ENCODE assay signal across 10 cellular contexts in the genomic region with DNA sequence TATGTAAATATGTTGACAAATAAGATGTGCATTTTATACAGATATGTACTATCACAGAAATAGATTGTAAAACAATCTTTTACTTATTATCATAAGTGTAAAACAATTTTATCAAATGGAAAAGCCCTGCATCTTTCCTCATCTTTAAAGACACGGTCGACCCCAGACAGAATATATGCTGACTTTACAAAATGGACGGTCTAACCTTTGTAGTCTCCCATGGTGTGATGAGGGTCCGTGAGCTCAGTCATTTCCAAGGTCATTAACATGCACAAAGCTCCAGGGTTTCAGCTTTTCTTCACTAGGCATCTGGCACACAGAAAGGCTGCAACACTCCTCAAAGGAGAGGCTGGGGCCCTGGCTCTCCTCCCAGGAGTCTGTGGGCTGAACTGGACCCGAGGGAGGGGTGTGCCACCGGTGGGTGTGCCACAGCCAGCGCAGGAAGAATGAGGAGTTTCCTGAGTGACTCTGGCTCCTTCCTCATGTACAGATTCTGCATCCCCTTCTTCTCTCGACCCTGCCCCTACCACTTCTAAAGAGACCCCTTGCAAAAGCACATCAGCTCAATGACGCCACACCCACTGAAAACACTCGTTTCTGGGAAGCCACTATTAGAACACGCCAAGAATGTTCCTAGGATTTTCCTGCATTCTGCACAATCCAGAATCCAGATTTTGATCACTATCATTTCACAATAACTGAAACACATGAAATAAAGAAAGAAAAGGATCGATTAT. TPM values are rescaled to one million over a fixed set of nuclear protein-coding genes. Genes with fewer than 3 reads are reported as not detected.
DNase-seq lines count a peak whose midpoint lies in the region; ATAC-seq and TF ChIP-seq lines count a peak whose summit lies in the region.
"Had no signal": no experiment of that assay in that cellular context is flagged by ENCODE, and none has a peak within 500 bp of the region (broad histone marks: within the 10 kb centered on the region; RNA-seq: fewer than 3 reads in every experiment).

No MANE protein-coding gene starts in this region.

- peak; percentile 38 for DNase-seq in HT-29 (ENCODE audit: low spot score)
- peak; percentile 63 for DNase-seq in dedifferentiated amniotic fluid mesenchymal stem cell (ENCODE audit: extremely low spot score)
- DNase-seq in lower leg skin (ENCODE audit: low spot score in 2 of 2), result peak; percentile 52 to 89
- peak; percentile 25 for DNase-seq in stromal cell of bone marrow (ENCODE audit: low read depth)
- DNase-seq in germinal center (ENCODE audit: low spot score), result no peak
- DNase-seq in H7, result no peak
- DNase-seq in activated naive CD4-positive, alpha-beta T cell treated with Interleukin-2 at 50 U/mL for 16 hours, result no peak
- DNase-seq: activated CD4-positive, alpha-beta T cell treated with anti-CD3 and anti-CD28 coated beads, Interleukin-2, amount 50 U/mL, for 48 hours; NCI-H748 treated with DMSO at 0.1 percent for 48 hours had no signal

- H3K4me3 ChIP-seq in lower leg skin (ENCODE audit: low read depth, poor library complexity, severe bottlenecking) (no peak overlapping the region), H7 (ENCODE audit: insufficient read depth, low read depth, low read length) (no peak overlapping the region)

- H3K27me3 ChIP-seq in H7 (ENCODE audit: control insufficient read depth, insufficient read depth, low read length), result no peaks in the 10 kb centered on the region

- H3K36me3 ChIP-seq in H7 (replicated peaks; ENCODE audit: control insufficient read depth, insufficient read depth, low read length), result no peaks in the 10 kb centered on the region

- no peak for TF ChIP-seq POLR2A in lower leg skin (IDR thresholded peaks at IDR 0.05)

- 7 to 8% methylated on average over 12 of the region's 12 CpGs for WGBS in lower leg skin, 2 donors

- intact Hi-C loops in lower leg skin (cut with DNase I; ENCODE audit: low total_unique reads), result no loop called here

- ATAC-seq in GM18498 (IDR thresholded peaks at IDR 0.05; ENCODE audit: unreplicated experiment), result no peak

- TF ChIP-seq CTCF in lower leg skin (IDR thresholded peaks at IDR 0.05), result no peak

RNA-seq across cellular contexts. Expression of a gene that starts 26.2 kb away (rescaled TPM):
- 45.9 and 52.1 TPM in 2 replicates for total RNA-seq in HT-29 (2014; rRNA removed; shearing (Covaris generic))
- 100 to 1,000 TPM; 171 to 258 (median 209) TPM for total RNA-seq in lower leg skin
- total RNA-seq in H7 (2014; rRNA removed; shearing (Covaris generic)), result 21.7 and 29.5 TPM in 2 replicates

Comparison
In these comparisons a context has a peak if more than half of its experiments do, and no peak if none do; other contexts are left out.
1. DNase-seq: peak in HT-29 (single experiment), dedifferentiated amniotic fluid mesenchymal stem cell (single experiment), lower leg skin (2 of 2) and stromal cell of bone marrow (single experiment); none in germinal center (single experiment), H7 (single experiment) and activated naive CD4-positive, alpha-beta T cell treated with Interleukin-2 at 50 U/mL for 16 hours (single experiment).